24 cellular contexts compared by ENCODE assay signal in the genomic region with DNA sequence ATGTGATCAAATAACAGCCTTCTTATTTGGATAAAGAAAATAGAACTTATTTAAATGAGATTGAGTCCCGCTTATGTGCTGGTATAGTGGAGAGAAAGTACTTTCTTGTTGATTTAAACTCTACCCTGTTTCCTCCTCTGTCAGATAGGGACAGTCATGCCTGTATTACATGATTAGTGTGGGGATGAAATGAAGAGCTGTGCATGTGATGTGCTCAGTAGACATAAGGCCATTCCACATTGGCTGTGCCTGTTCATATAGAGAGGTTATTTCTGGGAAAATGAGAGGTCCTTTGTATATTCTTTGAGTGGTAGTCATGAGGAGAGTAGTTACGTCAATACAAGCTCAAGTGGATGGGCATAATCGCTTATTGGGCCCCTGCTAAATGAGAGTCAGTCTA. TPM values are rescaled to one million over a fixed set of nuclear protein-coding genes. Genes with fewer than 3 reads are reported as not detected.
DNase-seq lines count a peak whose midpoint lies in the region; ATAC-seq and TF ChIP-seq lines count a peak whose summit lies in the region.
"Had no signal": no experiment of that assay in that cellular context is flagged by ENCODE, and none has a peak within 500 bp of the region (broad histone marks: within the 10 kb centered on the region; RNA-seq: fewer than 3 reads in every experiment).

No MANE protein-coding gene starts in this region.

- no peaks in the 10 kb centered on the region for H3K9me3 ChIP-seq in esophagus muscularis mucosa
- H3K9me3 ChIP-seq in tibial artery = no peaks in the 10 kb centered on the region
- H3K9me3 ChIP-seq in A673 (ENCODE audit: low read depth, low read length, poor library complexity, severe bottlenecking) = no peaks in the 10 kb centered on the region
- H3K9me3 ChIP-seq: BLaER1 treated with 17β-estradiol and CSF1 and Interleukin-3, amounts not matched to agents 10 nM and 100 nM; HAP-1; SJCRH30 had no signal

- ATAC-seq in HG02759 (IDR thresholded peaks at IDR 0.05; ENCODE audit: unreplicated experiment) = no peak
- ATAC-seq in GM21825 (IDR thresholded peaks at IDR 0.05; ENCODE audit: unreplicated experiment) = no peak
- ATAC-seq: CD8-positive, alpha-beta T cell; GM12878; GM23338; Panc1 had no signal

- H3K4me3 ChIP-seq in esophagus muscularis mucosa (no peak overlapping the region), tibial artery (no peak overlapping the region), A673 (ENCODE audit: low read depth, low read length, poor library complexity, severe bottlenecking) (no peak overlapping the region)
- H3K4me3 ChIP-seq: BLaER1 treated with 17β-estradiol and CSF1 and Interleukin-3, amounts not matched to agents 10 nM and 100 nM; GM12878; GM23338; HAP-1; SJCRH30 had no signal

- 96% methylated on average over 3 of the region's 3 CpGs for WGBS in esophagus muscularis mucosa

- H3K27ac ChIP-seq in esophagus muscularis mucosa (replicated peaks in 1 of 4) = peak overlapping the region; percentile 78 to 88 (median 82)
- H3K27ac ChIP-seq in tibial artery = peak overlapping the region; percentile 25 to 63
- H3K27ac ChIP-seq in A673 (ENCODE audit: low read depth, low read length, poor library complexity, severe bottlenecking) = no peak overlapping the region
- H3K27ac ChIP-seq: 22Rv1; BLaER1 treated with 17β-estradiol and CSF1 and Interleukin-3, amounts not matched to agents 10 nM and 100 nM; SJCRH30 had no signal

- POLR2A ChIA-PET in A673 (lab: Charles Lee; ENCODE audit: low non-redundant PET) = no interaction called here

- intact Hi-C loops in esophagus muscularis mucosa (cut with DNase I) = no loop called here
- intact Hi-C loops in tibial artery (cut with DNase I; ENCODE audit: low total_unique reads) = no loop called here
- intact Hi-C loops in A673 (cut with micrococcal nuclease; ENCODE audit: unreplicated experiment) = no loop called here

- CTCF ChIA-PET in A673 (lab: Charles Lee) = no interaction called here

- TF ChIP-seq EP300 in esophagus muscularis mucosa (IDR thresholded peaks at IDR 0.05) = no peak

- no peaks in the 10 kb centered on the region for H3K27me3 ChIP-seq in esophagus muscularis mucosa
- no peaks in the 10 kb centered on the region for H3K27me3 ChIP-seq in tibial artery
- peaks cover 5% of the 10 kb centered on the region for H3K27me3 ChIP-seq in A673 (replicated peaks; ENCODE audit: insufficient read depth, low read depth, low read length, poor library complexity)
- H3K27me3 ChIP-seq: SJCRH30 had no signal

- DNase-seq in NCI-H1092 treated with DMSO at 0.1 percent for 48 hours (lab: John Stamatoyannopoulos, UW) (peak; percentile 40), NCI-H1092 (lab: John Stamatoyannopoulos, UW) (no peak), NCI-H1436 treated with DMSO at 0.1 percent for 48 hours (lab: John Stamatoyannopoulos, UW) (peak; percentile 67), esophagus muscularis mucosa (ENCODE audit: extremely low spot score) (peak; percentile 45), tibial artery (no peak), A673 (ENCODE audit: low spot score) (no peak)
- DNase-seq: CD8-positive, alpha-beta T cell; DND-41; KG1; MV-4-11; NCI-H1417 treated with DMSO at 0.1 percent for 48 hours; NCI-H1930; NCI-H446 treated with DMSO at 0.1 percent for 48 hours; NCI-H82; SJCRH30; T-helper 1 cell had no signal

- TF ChIP-seq CTCF in esophagus muscularis mucosa (IDR thresholded peaks at IDR 0.05) (no peak), tibial artery (IDR thresholded peaks at IDR 0.05) (no peak), A673 (conservative IDR thresholded peaks at IDR 0.05; ENCODE audit: low read depth, low read length) (no peak)

- H3K36me3 ChIP-seq in esophagus muscularis mucosa = no peaks in the 10 kb centered on the region
- H3K36me3 ChIP-seq in tibial artery = no peaks in the 10 kb centered on the region
- no peaks in the 10 kb centered on the region for H3K36me3 ChIP-seq in A673 (ENCODE audit: insufficient read depth, low read length, poor library complexity, severe bottlenecking)
- H3K36me3 ChIP-seq: BLaER1 treated with 17β-estradiol and CSF1 and Interleukin-3, amounts not matched to agents 10 nM and 100 nM; HAP-1 had no signal

- no TSS peak for BruUV-seq in A673 (replicated peaks; lab: Mats Ljungman, UMichigan)

- peaks cover 41 to 96% (median 93%) of the 10 kb centered on the region in 4 donors for H3K4me1 ChIP-seq in esophagus muscularis mucosa
- H3K4me1 ChIP-seq in tibial artery = peaks cover 0 to 94% (median 56%) of the 10 kb centered on the region in 4 donors
- no peaks in the 10 kb centered on the region for H3K4me1 ChIP-seq in A673 (ENCODE audit: insufficient read depth, low read length, poor library complexity, severe bottlenecking)

- TF ChIP-seq POLR2A in esophagus muscularis mucosa (IDR thresholded peaks at IDR 0.05; ENCODE audit: low read depth) = no peak

RNA-seq across cellular contexts. Expression of a gene that starts 5.7 kb away (rescaled TPM):
- total RNA-seq in esophagus muscularis mucosa (100 to 1,000 TPM; 158 to 249 (median 196) TPM), A673 (2021) (2.6 and 3.0 TPM in 2 replicates)

Comparison
In these comparisons a context has a peak if more than half of its experiments do, and no peak if none do; other contexts are left out.
1. DNase-seq: peak in NCI-H1092 treated with DMSO at 0.1 percent for 48 hours (single experiment), NCI-H1436 treated with DMSO at 0.1 percent for 48 hours (single experiment) and esophagus muscularis mucosa (single experiment); none in NCI-H1092 (single experiment), tibial artery (0 of 2) and A673 (single experiment).
2. RNA of a gene that starts 5.7 kb away (total RNA-seq): 158 to 249 TPM in esophagus muscularis mucosa; 2.6 to 3.0 TPM in A673; every median in the first group is over 10 times any median in the second.